ENCODE assay signal across 8 cellular contexts in genomic region chr6:135506270-135506997, GRCh38. TPM values are rescaled to one million over a fixed set of nuclear protein-coding genes. Genes with fewer than 3 reads are reported as not detected.
DNase-seq lines count a peak whose midpoint lies in the region; ATAC-seq and TF ChIP-seq lines count a peak whose summit lies in the region.

No MANE protein-coding gene starts in this region.

- no peak overlapping the region for H3K4me3 Mint-ChIP-seq in activated T-cell treated with anti-CD3 and anti-CD28 coated beads, Interleukin-2, amount 50 U/mL, for 4 hours

- H3F3A ChIP-seq in PC-3 (ENCODE audit: low read length, unreplicated experiment), result no peaks in the 10 kb centered on the region

- H3K27ac ChIP-seq in PC-3 (ENCODE audit: low read length), result no peak overlapping the region
- H3K27ac ChIP-seq in mucosa of rectum (ENCODE audit: low read depth in 2 of 2, low read length in 2 of 2), result peak overlapping the region; percentile 72 to 86

- peak; percentile 65 to 89 for ATAC-seq in activated T-cell treated with anti-CD3 and anti-CD28 coated beads, Interleukin-2, amount 50 U/mL, for 4 hours
- ATAC-seq in GM21576 (IDR thresholded peaks at IDR 0.05; ENCODE audit: unreplicated experiment) (peak; percentile 86), PC-3 (peak; percentile 53; the same call in 1 of the 2 replicates)

- CTCF ChIA-PET in PC-3 (lab: Charles Lee), result no interaction called here

- peaks cover 3% of the 10 kb centered on the region for H3K27me3 Mint-ChIP-seq in activated T-cell treated with anti-CD3 and anti-CD28 coated beads, Interleukin-2, amount 50 U/mL, for 4 hours (ENCODE audit: low read depth)

- no peaks in the 10 kb centered on the region for H4K20me1 ChIP-seq in PC-3 (ENCODE audit: low read length)

- DNase-seq in activated T-cell treated with anti-CD3 and anti-CD28 coated beads, Interleukin-2, amount 50 U/mL, for 4 hours, result no peak
- DNase-seq in activated T-cell treated with anti-CD3 and anti-CD28 coated beads, Interleukin-2, amount 50 U/mL, for 1 hour, result no peak
- DNase-seq in HT1080 (ENCODE audit: low read depth), result peak; percentile 20
- peak; percentile 69 for DNase-seq in PC-3
- peak; percentile 75 for DNase-seq in dermis blood vessel endothelial cell
- no peak for DNase-seq in stimulated activated CD4-positive, alpha-beta T cell treated with anti-CD3 and anti-CD28 coated beads, Interleukin-2, amount 100 ng/mL, for 24 hours

- no peak overlapping the region for H3K4me2 ChIP-seq in PC-3 (ENCODE audit: low read length)

- H3K4me3 ChIP-seq in PC-3 (ENCODE audit: low read length), result no peak overlapping the region
- no peak overlapping the region for H3K4me3 ChIP-seq in mucosa of rectum (ENCODE audit: low read length in 2 of 2)

- BruUV-seq in PC-3 (replicated peaks; lab: Mats Ljungman, UMichigan), result no TSS peak

- no peaks in the 10 kb centered on the region for H3K27me3 ChIP-seq in PC-3 (ENCODE audit: low read length)
- no peaks in the 10 kb centered on the region for H3K27me3 ChIP-seq in mucosa of rectum (ENCODE audit: control insufficient read depth in 2 of 2, insufficient read depth in 2 of 2, low read length in 2 of 2)

- H3K9me3 ChIP-seq in PC-3 (ENCODE audit: low read length), result no peaks in the 10 kb centered on the region
- H3K9me3 ChIP-seq in mucosa of rectum (ENCODE audit: control insufficient read depth in 2 of 2, low read length in 2 of 2), result no peaks in the 10 kb centered on the region

- POLR2A ChIA-PET in PC-3 (lab: Charles Lee; ENCODE audit: unreplicated experiment), result interaction anchor here (0.7 kb wide), 1 partner anchor 580 kb away, joined by 3 read pairs; no protein-coding TSS in a partner anchor

- H3K9ac ChIP-seq in PC-3 (ENCODE audit: low read length), result no peak overlapping the region
- peak overlapping the region; percentile 3 to 46 for H3K9ac ChIP-seq in mucosa of rectum (ENCODE audit: low read depth in 1 of 2, low read length in 2 of 2)

- H3K36me3 ChIP-seq in PC-3 (ENCODE audit: low read depth, low read length), result no peaks in the 10 kb centered on the region
- no peaks in the 10 kb centered on the region for H3K36me3 ChIP-seq in mucosa of rectum (ENCODE audit: control insufficient read depth in 2 of 2, insufficient read depth in 2 of 2, low read length in 2 of 2)

- H3K4me1 Mint-ChIP-seq in activated T-cell treated with anti-CD3 and anti-CD28 coated beads, Interleukin-2, amount 50 U/mL, for 4 hours (ENCODE audit: low read depth), result peaks cover 2% of the 10 kb centered on the region

- peak; percentile 72 for TF ChIP-seq CTCF in PC-3 (conservative IDR thresholded peaks at IDR 0.05; ENCODE audit: low read depth, low read length)

- no peak overlapping the region for H2AFZ ChIP-seq in PC-3 (ENCODE audit: low read length)

- H3K9me2 ChIP-seq in PC-3 (replicated peaks; ENCODE audit: low read length), result no peaks in the 10 kb centered on the region

- H3K9me3 Mint-ChIP-seq in activated T-cell treated with anti-CD3 and anti-CD28 coated beads, Interleukin-2, amount 50 U/mL, for 4 hours, result no peaks in the 10 kb centered on the region

- H3K4me1 ChIP-seq in PC-3 (ENCODE audit: insufficient read depth, low read length) (no peaks in the 10 kb centered on the region), mucosa of rectum (ENCODE audit: control insufficient read depth in 2 of 2, insufficient read depth in 2 of 2, low read length in 2 of 2) (peaks cover 11 to 21% of the 10 kb centered on the region in 2 donors)

- H3K36me3 Mint-ChIP-seq in activated T-cell treated with anti-CD3 and anti-CD28 coated beads, Interleukin-2, amount 50 U/mL, for 4 hours (ENCODE audit: insufficient read depth), result no peaks in the 10 kb centered on the region

- H3K79me2 ChIP-seq in PC-3 (ENCODE audit: low read length), result no peaks in the 10 kb centered on the region

- intact Hi-C loops in PC-3 (cut with micrococcal nuclease), result loop anchor here (1.0 to 2.0 kb wide), 2 partner anchors 720 to 810 kb away; no protein-coding TSS in a partner anchor

RNA-seq across cellular contexts. Expression of gene AHI1, which starts 8.9 kb away (rescaled TPM):
- total RNA-seq in activated T-cell treated with anti-CD3 and anti-CD28 coated beads, Interleukin-2, amount 50 U/mL, for 4 hours, result 10 to 100 TPM; 25.3 to 35.5 (median 32.8) TPM
- total RNA-seq in HT1080 (2014; rRNA removed; shearing (Covaris generic)), result 6.2 and 7.8 TPM in 2 replicates
- 5.0 and 7.4 TPM in 2 replicates for polyA plus RNA-seq in HT1080 (2015; cell fraction: cytosol; rRNA removed)
- 28.5 and 31.3 TPM in 2 replicates for polyA plus RNA-seq in HT1080 (2015; cell fraction: nucleus; rRNA removed)
- 5.8 and 8.9 TPM in 2 replicates for total RNA-seq in PC-3 (2014; rRNA removed)
- 11.8 and 14.1 TPM in 2 replicates for total RNA-seq in dermis blood vessel endothelial cell

Comparison
In these comparisons a context has a peak if more than half of its experiments do, and no peak if none do; other contexts are left out.
1. DNase-seq: peak in HT1080 (single experiment), PC-3 (single experiment) and dermis blood vessel endothelial cell (single experiment); none in activated T-cell treated with anti-CD3 and anti-CD28 coated beads, Interleukin-2, amount 50 U/mL, for 4 hours (single experiment), activated T-cell treated with anti-CD3 and anti-CD28 coated beads, Interleukin-2, amount 50 U/mL, for 1 hour (single experiment) and stimulated activated CD4-positive, alpha-beta T cell treated with anti-CD3 and anti-CD28 coated beads, Interleukin-2, amount 100 ng/mL, for 24 hours (0 of 2).
2. Peak in every context shown above with its lines, with median percentiles within 50 percentile points of each other: ATAC-seq.